23 cellular contexts compared by ENCODE assay signal in genomic region chrX:11241720-11242119, GRCh38. TPM values are rescaled to one million over a fixed set of nuclear protein-coding genes. Genes with fewer than 3 reads are reported as not detected.
DNase-seq lines count a peak whose midpoint lies in the region; ATAC-seq, FAIRE-seq and TF ChIP-seq lines count a peak whose summit lies in the region.
"Had no signal": no experiment of that assay in that cellular context is flagged by ENCODE, and none has a peak within 500 bp of the region (broad histone marks: within the 10 kb centered on the region; RNA-seq: fewer than 3 reads in every experiment).

No MANE protein-coding gene starts in this region.

- DNase-seq in Right ventricle myocardium inferior (ENCODE audit: missing footprints) (no peak), right atrium auricular region (ENCODE audit: low spot score) (no peak), bronchial epithelial cell (ENCODE audit: low read depth) (peak; percentile 14), suprapubic skin (ENCODE audit: low spot score in 2 of 2) (no peak), BE2C (no peak), DMS153 treated with DMSO at 0.1 percent for 48 hours (lab: John Stamatoyannopoulos, UW; ENCODE audit: unreplicated experiment) (no peak), nucleus accumbens (lab: John Stamatoyannopoulos, UW) (no peak)
- DNase-seq: CD4-positive, alpha-beta memory T cell; DMS153; EL; GOT3; KBM-7; MV-4-11; NCI-H187; NCI-H2107; NCI-H524; NCI-H82; OCI-M1; SHP77 treated with DMSO at 0.1 percent for 48 hours had no signal

- TF ChIP-seq EP300 in gastroesophageal sphincter (IDR thresholded peaks at IDR 0.05) (no peak), suprapubic skin (IDR thresholded peaks at IDR 0.05) (no peak)

- no peaks in the 10 kb centered on the region for H3K36me3 ChIP-seq in right atrium auricular region
- H3K36me3 ChIP-seq in bronchial epithelial cell (ENCODE audit: control insufficient read depth, insufficient read depth, low read length): no peaks in the 10 kb centered on the region
- H3K36me3 ChIP-seq in gastroesophageal sphincter: no peaks in the 10 kb centered on the region
- no peaks in the 10 kb centered on the region for H3K36me3 ChIP-seq in suprapubic skin
- H3K36me3 ChIP-seq in BE2C: no peaks in the 10 kb centered on the region

- TF ChIP-seq CTCF in right atrium auricular region (IDR thresholded peaks at IDR 0.05) (no peak), bronchial epithelial cell (IDR thresholded peaks at IDR 0.05; ENCODE audit: insufficient read depth, low read length, severe bottlenecking) (no peak), gastroesophageal sphincter (IDR thresholded peaks at IDR 0.05) (no peak), suprapubic skin (IDR thresholded peaks at IDR 0.05) (no peak), BE2C (IDR thresholded peaks at IDR 0.05; ENCODE audit: low read depth, low read length) (no peak)

- H3K27me3 ChIP-seq in right atrium auricular region (no peaks in the 10 kb centered on the region), bronchial epithelial cell (ENCODE audit: control insufficient read depth, insufficient read depth, low read length) (no peaks in the 10 kb centered on the region), gastroesophageal sphincter (no peaks in the 10 kb centered on the region), suprapubic skin (no peaks in the 10 kb centered on the region), BE2C (no peaks in the 10 kb centered on the region)

- intact Hi-C loops in Right ventricle myocardium inferior (cut with DNase I): no loop called here

- WGBS in gastroesophageal sphincter (ENCODE audit: low coverage in 1 of 2), 2 donors: 59 to 74% methylated on average over 2 of the region's 2 CpGs
- WGBS in suprapubic skin: 58% methylated on average over 2 of the region's 2 CpGs

- FAIRE-seq in bronchial epithelial cell (lab: Jason Lieb, UNC): no peak
- FAIRE-seq: GM12891 had no signal

- H3K9me3 ChIP-seq in right atrium auricular region: no peaks in the 10 kb centered on the region
- H3K9me3 ChIP-seq in gastroesophageal sphincter: no peaks in the 10 kb centered on the region
- H3K9me3 ChIP-seq in suprapubic skin: no peaks in the 10 kb centered on the region
- H3K9me3 ChIP-seq in BE2C: no peaks in the 10 kb centered on the region

- no peaks in the 10 kb centered on the region for H3K4me1 ChIP-seq in right atrium auricular region
- peaks cover 0 to 21% (median 3%) of the 10 kb centered on the region in 3 donors for H3K4me1 ChIP-seq in gastroesophageal sphincter
- peaks cover 21% of the 10 kb centered on the region for H3K4me1 ChIP-seq in suprapubic skin
- H3K4me1 ChIP-seq in BE2C: no peaks in the 10 kb centered on the region

- peak; percentile 82 for ATAC-seq in Right ventricle myocardium inferior
- peak; percentile 73 for ATAC-seq in gastroesophageal sphincter

- H3K27ac ChIP-seq in right atrium auricular region (no peak overlapping the region), gastroesophageal sphincter (peak overlapping the region in 1 of 4 donors; percentile 49), suprapubic skin (peak overlapping the region; percentile 48)

- TF ChIP-seq POLR2A in gastroesophageal sphincter (IDR thresholded peaks at IDR 0.05): no peak
- TF ChIP-seq POLR2A in suprapubic skin (IDR thresholded peaks at IDR 0.05): no peak

- no peak overlapping the region for H3K4me3 ChIP-seq in right atrium auricular region
- H3K4me3 ChIP-seq in bronchial epithelial cell (ENCODE audit: low read depth, low read length): no peak overlapping the region
- no peak overlapping the region for H3K4me3 ChIP-seq in gastroesophageal sphincter
- H3K4me3 ChIP-seq in suprapubic skin: no peak overlapping the region
- H3K4me3 ChIP-seq in BE2C (ENCODE audit: low read depth, low read length): no peak overlapping the region

RNA-seq across cellular contexts. Expression of gene AMELX, which starts 51.5 kb away (rescaled TPM):
- total RNA-seq in Right ventricle myocardium inferior: not detected
- total RNA-seq in right atrium auricular region: not detected
- not detected in 2 replicates for total RNA-seq in bronchial epithelial cell
- not detected for total RNA-seq in gastroesophageal sphincter
- not detected for total RNA-seq in suprapubic skin
- polyA plus RNA-seq in BE2C (2012; ENCODE audit: insufficient read depth, insufficient read length, low read depth): not detected
- total RNA-seq: A172; CD4-positive, alpha-beta memory T cell had no signal
- polyA plus RNA-seq: BJ; CD4-positive, alpha-beta memory T cell had no signal
